Comparison of ENCODE assay signal across 9 cellular contexts in genomic region chr5:140322751-140323731, GRCh38. TPM values are rescaled to one million over a fixed set of nuclear protein-coding genes. Genes with fewer than 3 reads are reported as not detected.
DNase-seq lines count a peak whose midpoint lies in the region; ATAC-seq, FAIRE-seq and TF ChIP-seq lines count a peak whose summit lies in the region.
"Had no signal": no experiment of that assay in that cellular context is flagged by ENCODE, and none has a peak within 500 bp of the region (broad histone marks: within the 10 kb centered on the region; RNA-seq: fewer than 3 reads in every experiment).

No MANE protein-coding gene starts in this region.

- H3K4me3 Mint-ChIP-seq in brain (no peak overlapping the region), WTC11 (no peak overlapping the region)
- no peak overlapping the region for H3K4me3 Mint-ChIP-seq in activated CD4-positive, alpha-beta T cell treated with anti-CD3 and anti-CD28 coated beads for 36 hours
- H3K4me3 Mint-ChIP-seq: effector memory CD8-positive, alpha-beta T cell had no signal

- H3K27me3 Mint-ChIP-seq in brain (no peaks in the 10 kb centered on the region), WTC11 (ENCODE audit: low read depth) (peaks cover 3% of the 10 kb centered on the region)
- H3K27me3 Mint-ChIP-seq in activated CD4-positive, alpha-beta T cell treated with anti-CD3 and anti-CD28 coated beads for 36 hours: no peaks in the 10 kb centered on the region

- POLR2A ChIA-PET in WTC11 (lab: Charles Lee): no interaction called here
- POLR2A ChIA-PET in activated CD4-positive, alpha-beta T cell treated with anti-CD3 and anti-CD28 coated beads for 36 hours (lab: Charles Lee): no interaction called here

- H3K4me3 ChIP-seq in left lung (no peak overlapping the region), suprapubic skin (no peak overlapping the region)

- H3K36me3 Mint-ChIP-seq in brain (no peaks in the 10 kb centered on the region), WTC11 (no peaks in the 10 kb centered on the region)
- H3K36me3 Mint-ChIP-seq in activated CD4-positive, alpha-beta T cell treated with anti-CD3 and anti-CD28 coated beads for 36 hours (ENCODE audit: low read depth): no peaks in the 10 kb centered on the region

- H3K9me3 ChIP-seq in left lung (no peaks in the 10 kb centered on the region), suprapubic skin (no peaks in the 10 kb centered on the region)

- FAIRE-seq in HTR-8/SVneo (lab: Jason Lieb, UNC): peak; percentile 66

- DNase-seq in HTR-8/SVneo (ENCODE audit: insufficient read length, low spot score) (peak; percentile 79), left lung (no peak), suprapubic skin (ENCODE audit: low spot score in 2 of 2) (no peak), WTC11 (ENCODE audit: low spot score) (no peak)
- DNase-seq in activated CD4-positive, alpha-beta T cell treated with anti-CD3 and anti-CD28 coated beads for 36 hours: no peak
- DNase-seq: effector memory CD8-positive, alpha-beta T cell had no signal

- TF ChIP-seq CTCF in brain (conservative IDR thresholded peaks at IDR 0.05) (no peak), left lung (IDR thresholded peaks at IDR 0.05) (no peak), suprapubic skin (IDR thresholded peaks at IDR 0.05) (no peak), WTC11 (IDR thresholded peaks at IDR 0.05) (no peak)

- H3K27ac ChIP-seq in left lung (peak overlapping the region; percentile 36 to 56), suprapubic skin (peak overlapping the region; percentile 82)

- intact Hi-C loops in left lung (cut with DNase I): no loop called here
- intact Hi-C loops in activated CD4-positive, alpha-beta T cell treated with anti-CD3 and anti-CD28 coated beads for 36 hours (cut with DNase I, micrococcal nuclease): no loop called here

- H3K4me1 ChIP-seq in left lung (peaks cover 44 to 77% of the 10 kb centered on the region in 2 donors), suprapubic skin (peaks cover 38% of the 10 kb centered on the region)

- H3K27me3 ChIP-seq in left lung (no peaks in the 10 kb centered on the region), suprapubic skin (no peaks in the 10 kb centered on the region)

- TF ChIP-seq POLR2A in suprapubic skin (IDR thresholded peaks at IDR 0.05): no peak

- CTCF ChIA-PET in WTC11 (lab: Charles Lee): interaction anchor here (0.8 to 2.8 kb wide), 6 partner anchors 23 to 83 kb away, joined by 3 to 21 read pairs (median 6); partner anchors contain the start of gene HBEGF
- CTCF ChIA-PET in activated CD4-positive, alpha-beta T cell treated with anti-CD3 and anti-CD28 coated beads for 36 hours (lab: Charles Lee): interaction anchor here (0.7 to 1.0 kb wide), 2 partner anchors 32 to 41 kb away, joined by 3 to 4 read pairs; no protein-coding TSS in a partner anchor

- WGBS in suprapubic skin: 57% methylated on average over 9 of the region's 9 CpGs

- H3K27ac Mint-ChIP-seq in brain (peak overlapping the region in 4 of 5 experiments; percentile 60 to 87 (median 80)), WTC11 (no peak overlapping the region)
- H3K27ac Mint-ChIP-seq in activated CD4-positive, alpha-beta T cell treated with anti-CD3 and anti-CD28 coated beads for 36 hours: no peak overlapping the region
- H3K27ac Mint-ChIP-seq: effector memory CD8-positive, alpha-beta T cell had no signal

- TF ChIP-seq EP300 in suprapubic skin (IDR thresholded peaks at IDR 0.05): no peak

- no peaks in the 10 kb centered on the region for H3K36me3 ChIP-seq in left lung
- no peaks in the 10 kb centered on the region for H3K36me3 ChIP-seq in suprapubic skin

- peaks cover 0 to 4% (median 0%) of the 10 kb centered on the region in 5 experiments for H3K9me3 Mint-ChIP-seq in brain
- peaks cover 5% of the 10 kb centered on the region; the same call in 1 of the 2 replicates for H3K9me3 Mint-ChIP-seq in WTC11
- H3K9me3 Mint-ChIP-seq in activated CD4-positive, alpha-beta T cell treated with anti-CD3 and anti-CD28 coated beads for 36 hours (ENCODE audit: low read depth): no peaks in the 10 kb centered on the region
- H3K9me3 Mint-ChIP-seq: effector memory CD8-positive, alpha-beta T cell had no signal

- ATAC-seq in left lung (peak; percentile 59), WTC11 (no peak), GM21529 (IDR thresholded peaks at IDR 0.05; ENCODE audit: unreplicated experiment) (no peak), GM21717 (IDR thresholded peaks at IDR 0.05; ENCODE audit: unreplicated experiment) (no peak)
- ATAC-seq in activated CD4-positive, alpha-beta T cell treated with anti-CD3 and anti-CD28 coated beads for 36 hours: no peak
- ATAC-seq: effector memory CD8-positive, alpha-beta T cell had no signal

- peaks cover 48% of the 10 kb centered on the region for H3K4me1 Mint-ChIP-seq in brain
- H3K4me1 Mint-ChIP-seq in WTC11: peaks cover 12% of the 10 kb centered on the region
- peaks cover 5% of the 10 kb centered on the region for H3K4me1 Mint-ChIP-seq in activated CD4-positive, alpha-beta T cell treated with anti-CD3 and anti-CD28 coated beads for 36 hours

TF ChIP-seq in WTC11, 78 proteins besides CTCF, POLR2A, EP300 and RAD21:
- TF ChIP-seq GABPB1 (CRISPR knock-in tag; IDR thresholded peaks at IDR 0.05): no peak
- TF ChIP-seq JAZF1 (CRISPR knock-in tag; IDR thresholded peaks at IDR 0.05): no peak
- TF ChIP-seq ZNF219 (CRISPR knock-in tag; IDR thresholded peaks at IDR 0.05; ENCODE audit: borderline replicate concordance): no peak
- TF ChIP-seq ARID4B (CRISPR knock-in tag; IDR thresholded peaks at IDR 0.05; ENCODE audit: borderline replicate concordance): no peak
- no peak for TF ChIP-seq NR1H2 (CRISPR knock-in tag; IDR thresholded peaks at IDR 0.05)
- no peak for TF ChIP-seq MYBL2 (CRISPR knock-in tag; IDR thresholded peaks at IDR 0.05)
- no peak for TF ChIP-seq IRF2 (CRISPR knock-in tag; IDR thresholded peaks at IDR 0.05; ENCODE audit: borderline replicate concordance, low read depth)

RNA-seq across cellular contexts. Expression of gene PFDN1, which starts 20.1 kb away (rescaled TPM):
- polyA plus RNA-seq in brain (ENCODE audit: insufficient read depth, low read depth, low replicate concordance): 92.3 TPM
- total RNA-seq in left lung (10 to 100 TPM; 45.7 to 55.5 TPM), suprapubic skin (10 to 100 TPM; 58.7 to 91.7 (median 76.2) TPM), WTC11 (2021) (44.1 to 46.4 TPM (median 46.2 TPM) in 3 replicates)
- total RNA-seq in activated CD4-positive, alpha-beta T cell treated with anti-CD3 and anti-CD28 coated beads for 36 hours: 10 to 100 TPM; 52.6 to 63.2 TPM

RNA-seq across cellular contexts. Expression of gene HBEGF, which starts 23.4 kb away (rescaled TPM):
- polyA plus RNA-seq in brain (ENCODE audit: insufficient read depth, low read depth, low replicate concordance): 8.8 TPM
- 10 to 100 TPM; 18.1 to 33.8 TPM for total RNA-seq in left lung
- total RNA-seq in suprapubic skin: 100 to 1,000 TPM in 1 of 4 donors, 10 to 100 TPM in 3; 19.6 to 189 (median 74.8) TPM
- 2.2 to 4.0 TPM (median 2.5 TPM) in 3 replicates for total RNA-seq in WTC11 (2021)
- total RNA-seq in activated CD4-positive, alpha-beta T cell treated with anti-CD3 and anti-CD28 coated beads for 36 hours: 10 to 100 TPM; 11.8 to 12.5 TPM

RNA-seq across cellular contexts. Expression of gene SLC4A9, which starts 37.0 kb away (rescaled TPM):
- not detected for polyA plus RNA-seq in brain (ENCODE audit: insufficient read depth, low read depth, low replicate concordance)
- not detected for total RNA-seq in left lung
- under 1 TPM in 1 of 4 donors, not detected in 3; 0.56 TPM for total RNA-seq in suprapubic skin
- total RNA-seq in WTC11 (2021): 0.37 to 0.76 TPM (median 0.50 TPM) in 3 replicates
- under 1 TPM; 0.21 to 0.73 TPM for total RNA-seq in activated CD4-positive, alpha-beta T cell treated with anti-CD3 and anti-CD28 coated beads for 36 hours

Comparison
In these comparisons a context has a peak if more than half of its experiments do, and no peak if none do; other contexts are left out.
1. H3K27ac Mint-ChIP-seq: peak in brain (4 of 5); none in WTC11 (single experiment) and activated CD4-positive, alpha-beta T cell treated with anti-CD3 and anti-CD28 coated beads for 36 hours (single experiment).